ENCODE assay signal across 12 cellular contexts in genomic region chr6:47161176-47161687, GRCh38.
DNase-seq lines count a peak whose midpoint lies in the region; ATAC-seq and TF ChIP-seq lines count a peak whose summit lies in the region.
"Had no signal": no experiment of that assay in that cellular context is flagged by ENCODE, and none has a peak within 500 bp of the region (broad histone marks: within the 10 kb centered on the region; RNA-seq: fewer than 3 reads in every experiment).

No MANE protein-coding gene starts in this region.

- H3K4me1 ChIP-seq in CD8-positive, alpha-beta memory T cell (ENCODE audit: insufficient read depth, low read length): no peaks in the 10 kb centered on the region
- H3K4me1 ChIP-seq: ascending aorta had no signal

- ATAC-seq in GM21423 (IDR thresholded peaks at IDR 0.05; ENCODE audit: unreplicated experiment): no peak

- POLR2A ChIA-PET in CD8-positive, alpha-beta memory T cell (lab: Charles Lee): no interaction called here

- peaks cover 0 to 2% (median 0%) of the 10 kb centered on the region in 5 donors for H3K9me3 Mint-ChIP-seq in CD8-positive, alpha-beta memory T cell

- DNase-seq in ELR (ENCODE audit: low read depth): peak; percentile 73
- peak; percentile 70 for DNase-seq in NCI-H69 (lab: John Stamatoyannopoulos, UW)
- DNase-seq in choroid plexus epithelial cell (ENCODE audit: low read depth): peak; percentile 31
- DNase-seq in myocyte (ENCODE audit: low read depth): peak; percentile 45
- DNase-seq in activated CD4-positive, CD25-positive, alpha-beta regulatory T cell (lab: John Stamatoyannopoulos, UW): no peak
- no peak for DNase-seq in HuH-7 (ENCODE audit: low spot score)
- no peak for DNase-seq in CD8-positive, alpha-beta memory T cell
- DNase-seq: activated CD4-positive, alpha-beta T cell treated with anti-CD3 and anti-CD28 coated beads, Interleukin-2, amount 50 U/mL, for 1 hour; NCI-H2227 treated with DMSO at 0.1 percent for 48 hours had no signal

- CTCF ChIA-PET in CD8-positive, alpha-beta memory T cell (lab: Charles Lee): no interaction called here

- H3K27me3 Mint-ChIP-seq in CD8-positive, alpha-beta memory T cell: peaks cover 0 to 3% of the 10 kb centered on the region in 2 donors

- TF ChIP-seq CTCF in choroid plexus epithelial cell (conservative IDR thresholded peaks at IDR 0.05; ENCODE audit: low read depth, low read length): no peak

- no peaks in the 10 kb centered on the region for H3K36me3 Mint-ChIP-seq in CD8-positive, alpha-beta memory T cell

- no peak overlapping the region for H3K27ac Mint-ChIP-seq in CD8-positive, alpha-beta memory T cell

- no peak overlapping the region for H3K4me3 ChIP-seq in choroid plexus epithelial cell (ENCODE audit: low read depth, low read length)
- H3K4me3 ChIP-seq in CD8-positive, alpha-beta memory T cell (ENCODE audit: low read length): no peak overlapping the region
- H3K4me3 ChIP-seq: ascending aorta, thoracic aorta had no signal

- no peak overlapping the region for H3K27ac ChIP-seq in CD8-positive, alpha-beta memory T cell (ENCODE audit: low read depth, low read length)
- H3K27ac ChIP-seq: ascending aorta, thoracic aorta had no signal

- no peak overlapping the region for H3K4me3 Mint-ChIP-seq in CD8-positive, alpha-beta memory T cell

- no peaks in the 10 kb centered on the region for H3K36me3 ChIP-seq in CD8-positive, alpha-beta memory T cell (ENCODE audit: insufficient read depth, low read length)
- H3K36me3 ChIP-seq: ascending aorta, thoracic aorta had no signal

- no peaks in the 10 kb centered on the region for H3K27me3 ChIP-seq in CD8-positive, alpha-beta memory T cell (ENCODE audit: insufficient read depth, low read length, poor library complexity, severe bottlenecking)
- H3K27me3 ChIP-seq: ascending aorta had no signal

- H3K9me3 ChIP-seq in CD8-positive, alpha-beta memory T cell (ENCODE audit: low read length): no peaks in the 10 kb centered on the region
- H3K9me3 ChIP-seq: ascending aorta, thoracic aorta had no signal

- H3K4me1 Mint-ChIP-seq in CD8-positive, alpha-beta memory T cell: no peaks in the 10 kb centered on the region

Comparison
In these comparisons a context has a peak if more than half of its experiments do, and no peak if none do; other contexts are left out.
1. DNase-seq: peak in ELR (single experiment), NCI-H69 (single experiment), choroid plexus epithelial cell (single experiment) and myocyte (single experiment); none in activated CD4-positive, CD25-positive, alpha-beta regulatory T cell (0 of 4), HuH-7 (single experiment) and CD8-positive, alpha-beta memory T cell (0 of 5).